Comparison of ENCODE assay signal across 30 cellular contexts in the genomic region with DNA sequence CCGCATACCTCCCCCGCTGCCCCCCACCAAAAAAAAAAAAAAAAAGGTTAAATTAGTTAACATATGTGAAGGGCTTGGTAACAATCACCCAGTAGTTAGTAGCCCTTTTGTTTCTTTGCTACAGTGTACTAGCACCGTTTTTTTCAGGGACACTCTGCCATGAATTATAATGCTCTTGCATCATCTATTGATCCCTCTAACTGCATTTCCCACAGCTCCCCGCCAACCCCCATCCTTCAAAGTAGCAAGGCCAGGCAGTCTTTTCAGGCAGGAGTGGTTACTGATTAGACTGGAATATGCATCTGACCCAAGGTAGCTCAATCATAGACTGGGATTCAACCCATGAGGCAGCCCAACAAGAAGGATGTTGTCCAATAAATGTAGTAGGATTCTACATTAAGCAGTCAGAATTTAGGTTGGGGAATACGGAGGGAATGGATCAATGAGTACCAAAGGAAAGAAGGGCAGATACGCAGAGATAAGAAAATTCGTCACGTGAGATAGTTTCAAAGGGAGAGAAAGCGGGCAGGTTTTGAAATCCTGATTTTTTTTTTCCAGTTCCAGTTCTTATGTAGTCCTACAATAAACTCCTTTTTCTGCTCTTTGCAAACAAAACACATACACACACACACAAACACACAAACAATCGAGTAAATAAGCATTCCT. TPM values are rescaled to one million over a fixed set of nuclear protein-coding genes. Genes with fewer than 3 reads are reported as not detected.
"Had no signal": no experiment of that assay in that cellular context is flagged by ENCODE, and none has a peak within 500 bp of the region (broad histone marks: within the 10 kb centered on the region; RNA-seq: fewer than 3 reads in every experiment).

No MANE protein-coding gene starts in this region.

- H3K4me1 ChIP-seq: colonic mucosa, esophagus squamous epithelium, parathyroid adenoma, upper lobe of left lung had no signal

- H3K27ac ChIP-seq: cardiac muscle cell, colonic mucosa, epithelial cell of prostate, esophagus squamous epithelium, parathyroid adenoma, psoas muscle, upper lobe of left lung had no signal

- H2AFZ ChIP-seq: parathyroid adenoma had no signal

- H3K27me3 Mint-ChIP-seq: activated naive CD8-positive, alpha-beta T cell; naive thymus-derived CD8-positive, alpha-beta T cell; stimulated activated memory B cell treated with anti-CD40 and anti-IgM and Interleukin-4, amounts not matched to agents 10 μg/mL and 1 μg/mL and 100 μg/mL, for 72 hours; stimulated activated naive CD8-positive, alpha-beta T cell treated with anti-CD3 and anti-CD28 coated beads, Interleukin-15, amount 100 ng/mL, for 72 hours had no signal

- H3K4me3 ChIP-seq: cardiac muscle cell, colonic mucosa, esophagus squamous epithelium, psoas muscle, smooth muscle cell, upper lobe of left lung had no signal

- H3K9ac ChIP-seq: parathyroid adenoma had no signal

- H3K4me3 Mint-ChIP-seq: activated naive CD8-positive, alpha-beta T cell; mesothelial cell of epicardium; naive thymus-derived CD8-positive, alpha-beta T cell; neural crest cell; stimulated activated memory B cell treated with anti-CD40 and anti-IgM and Interleukin-4, amounts not matched to agents 10 μg/mL and 1 μg/mL and 100 μg/mL, for 72 hours; stimulated activated naive CD8-positive, alpha-beta T cell treated with anti-CD3 and anti-CD28 coated beads, Interleukin-15, amount 100 ng/mL, for 72 hours had no signal

- H3K9me3 ChIP-seq: colonic mucosa, psoas muscle, upper lobe of left lung had no signal

- H3K4me2 ChIP-seq: smooth muscle cell had no signal

- H3K27ac Mint-ChIP-seq: activated naive CD8-positive, alpha-beta T cell; mesothelial cell of epicardium; stimulated activated memory B cell treated with anti-CD40 and anti-IgM and Interleukin-4, amounts not matched to agents 10 μg/mL and 1 μg/mL and 100 μg/mL, for 72 hours had no signal

- H3K27me3 ChIP-seq: cardiac muscle cell, colonic mucosa, esophagus squamous epithelium, upper lobe of left lung had no signal

- DNase-seq: activated CD4-positive, alpha-beta T cell treated with anti-CD3 and anti-CD28 coated beads for 4 hours; activated CD4-positive, alpha-beta T cell treated with anti-CD3 and anti-CD28 coated beads, Interleukin-2, amount 50 U/mL, for 4 hours; activated CD8-positive, alpha-beta memory T cell treated with anti-CD3 and anti-CD28 coated beads for 24 hours; activated effector memory CD4-positive, alpha-beta T cell treated with Interleukin-2 at 50 U/mL for 16 hours; activated naive CD4-positive, alpha-beta T cell treated with Interleukin-2 at 50 U/mL for 16 hours; anterior cingulate cortex; cerebellar nuclear complex; colonic mucosa; effector CD8-positive, alpha-beta T cell; esophagus squamous epithelium; foreskin melanocyte; islet precursor cell; left cardiac atrium; naive thymus-derived CD8-positive, alpha-beta T cell; nucleus accumbens; psoas muscle; stimulated activated CD4-positive, alpha-beta T cell treated with anti-CD3 and anti-CD28 coated beads, Interleukin-1b, Interleukin-23, amount 100 ng/mL, for 48 hours; stimulated activated CD4-positive, alpha-beta T cell treated with anti-CD3 and anti-CD28 coated beads, Interleukin-4, amount 100 ng/mL, for 4 hours; stimulated activated CD8-positive, alpha-beta memory T cell treated with anti-CD3 and anti-CD28 coated beads, Interleukin-4, amount 100 ng/mL, for 48 hours; stimulated activated naive CD8-positive, alpha-beta T cell treated with anti-CD3 and anti-CD28 coated beads, Interleukin-15, amount 100 ng/mL, for 72 hours; substantia nigra; upper lobe of left lung had no signal

- ATAC-seq: left cardiac atrium; naive thymus-derived CD8-positive, alpha-beta T cell; psoas muscle; stimulated activated memory B cell treated with anti-CD40 and anti-IgM and Interleukin-4, amounts not matched to agents 10 μg/mL and 1 μg/mL and 100 μg/mL, for 72 hours; stimulated activated naive CD8-positive, alpha-beta T cell treated with anti-CD3 and anti-CD28 coated beads, Interleukin-15, amount 100 ng/mL, for 72 hours had no signal

- H3K9me3 Mint-ChIP-seq: mesothelial cell of epicardium; stimulated activated memory B cell treated with anti-CD40 and anti-IgM and Interleukin-4, amounts not matched to agents 10 μg/mL and 1 μg/mL and 100 μg/mL, for 72 hours; stimulated activated naive CD8-positive, alpha-beta T cell treated with anti-CD3 and anti-CD28 coated beads, Interleukin-15, amount 100 ng/mL, for 72 hours had no signal

- H3K4me1 Mint-ChIP-seq: naive thymus-derived CD8-positive, alpha-beta T cell; stimulated activated memory B cell treated with anti-CD40 and anti-IgM and Interleukin-4, amounts not matched to agents 10 μg/mL and 1 μg/mL and 100 μg/mL, for 72 hours; stimulated activated naive CD8-positive, alpha-beta T cell treated with anti-CD3 and anti-CD28 coated beads, Interleukin-15, amount 100 ng/mL, for 72 hours had no signal

- H3K36me3 ChIP-seq: cardiac muscle cell, colonic mucosa, esophagus squamous epithelium had no signal

- H3K79me2 ChIP-seq: parathyroid adenoma had no signal

RNA-seq across cellular contexts. Expression of gene CRACR2A, which starts 39.8 kb away (rescaled TPM):
- polyA plus RNA-seq: cardiac muscle cell had no signal
